27 cellular contexts compared by ENCODE assay signal in genomic region chr16:86330906-86331305, GRCh38.
"Had no signal": no experiment of that assay in that cellular context is flagged by ENCODE, and none has a peak within 500 bp of the region (broad histone marks: within the 10 kb centered on the region; RNA-seq: fewer than 3 reads in every experiment).

No MANE protein-coding gene starts in this region.

- H3K27ac ChIP-seq: pancreas, psoas muscle, skin epidermis, stomach, thoracic aorta, thyroid gland, tibial nerve, upper lobe of left lung, vagina had no signal

- H3K4me1 ChIP-seq: pancreas, psoas muscle, stomach, thyroid gland, tibial nerve, upper lobe of left lung, vagina had no signal

- ATAC-seq: naive thymus-derived CD4-positive, alpha-beta T cell; natural killer cell treated with Interleukin-12 subunit alpha and Interleukin-12 subunit beta and Interleukin-15 and Interleukin-18, amount 100 ng/mL, for 72 hours; pancreas; psoas muscle; right cardiac atrium; sciatic nerve; stimulated activated effector memory CD8-positive, alpha-beta T cell treated with anti-CD3 and anti-CD28 coated beads, Interleukin-12 subunit alpha, Interleukin-12 subunit beta, amount 100 ng/mL, for 72 hours; stimulated activated naive B cell treated with anti-CD40 and anti-IgM and Interleukin-4, amounts not matched to agents 10 μg/mL and 1 μg/mL and 100 μg/mL, for 72 hours had no signal

- H3K4me2 ChIP-seq: smooth muscle cell had no signal

- H3K27me3 ChIP-seq: pancreas, thyroid gland, upper lobe of left lung, vagina had no signal

- DNase-seq: naive thymus-derived CD4-positive, alpha-beta T cell; nephron progenitor cell; occipital lobe; pancreas; psoas muscle; right cardiac atrium; stimulated activated CD4-positive, alpha-beta T cell treated with anti-CD3 and anti-CD28 coated beads, Interleukin-15, amount 100 ng/mL, for 24 hours; stimulated activated CD4-positive, alpha-beta T cell treated with anti-CD3 and anti-CD28 coated beads, Interleukin-2, amount 100 ng/mL, for 24 hours; stimulated activated CD4-positive, alpha-beta T cell treated with anti-CD3 and anti-CD28 coated beads, Interleukin-2, amount 100 ng/mL, for 48 hours; stimulated activated CD4-positive, alpha-beta T cell treated with anti-CD3 and anti-CD28 coated beads, Interleukin-4, amount 100 ng/mL, for 24 hours; stimulated activated naive B cell treated with anti-CD40 and anti-IgM and Interleukin-4, amounts not matched to agents 10 μg/mL and 1 μg/mL and 100 μg/mL, for 72 hours; stimulated activated naive CD4-positive, alpha-beta T cell treated with Interleukin-2 at 50 U/mL for 16 hours; stomach; thyroid gland; trophoblast cell; upper lobe of left lung had no signal

- H3K4me3 Mint-ChIP-seq: naive thymus-derived CD4-positive, alpha-beta T cell; natural killer cell treated with Interleukin-12 subunit alpha and Interleukin-12 subunit beta and Interleukin-15 and Interleukin-18, amount 100 ng/mL, for 72 hours; nephron progenitor cell; neural crest cell; stimulated activated effector memory CD8-positive, alpha-beta T cell treated with anti-CD3 and anti-CD28 coated beads, Interleukin-12 subunit alpha, Interleukin-12 subunit beta, amount 100 ng/mL, for 72 hours; stimulated activated naive B cell treated with anti-CD40 and anti-IgM and Interleukin-4, amounts not matched to agents 10 μg/mL and 1 μg/mL and 100 μg/mL, for 72 hours; stimulated activated naive CD8-positive, alpha-beta T cell treated with anti-CD3 and anti-CD28 coated beads, Interleukin-15, Interleukin-2, amounts not matched to agents 100 ng/mL and 50 ng/mL, for 24 hours had no signal

- H3K9me3 ChIP-seq: pancreas, psoas muscle, stomach, thoracic aorta, thyroid gland, tibial nerve, upper lobe of left lung, vagina had no signal

- H3K4me3 ChIP-seq: pancreas, psoas muscle, skin epidermis, smooth muscle cell, stomach, thoracic aorta, thyroid gland, tibial nerve, upper lobe of left lung, vagina had no signal

- H3K36me3 ChIP-seq: pancreas, stomach, thoracic aorta, thyroid gland, tibial nerve, upper lobe of left lung, vagina had no signal

- H3K36me3 Mint-ChIP-seq: naive thymus-derived CD4-positive, alpha-beta T cell; natural killer cell treated with Interleukin-12 subunit alpha and Interleukin-12 subunit beta and Interleukin-15 and Interleukin-18, amount 100 ng/mL, for 72 hours; stimulated activated effector memory CD8-positive, alpha-beta T cell treated with anti-CD3 and anti-CD28 coated beads, Interleukin-12 subunit alpha, Interleukin-12 subunit beta, amount 100 ng/mL, for 72 hours; stimulated activated naive B cell treated with anti-CD40 and anti-IgM and Interleukin-4, amounts not matched to agents 10 μg/mL and 1 μg/mL and 100 μg/mL, for 72 hours had no signal

- H3K4me1 Mint-ChIP-seq: naive thymus-derived CD4-positive, alpha-beta T cell; stimulated activated effector memory CD8-positive, alpha-beta T cell treated with anti-CD3 and anti-CD28 coated beads, Interleukin-12 subunit alpha, Interleukin-12 subunit beta, amount 100 ng/mL, for 72 hours; stimulated activated naive B cell treated with anti-CD40 and anti-IgM and Interleukin-4, amounts not matched to agents 10 μg/mL and 1 μg/mL and 100 μg/mL, for 72 hours had no signal

- H3K27ac Mint-ChIP-seq: naive thymus-derived CD4-positive, alpha-beta T cell; natural killer cell treated with Interleukin-12 subunit alpha and Interleukin-12 subunit beta and Interleukin-15 and Interleukin-18, amount 100 ng/mL, for 72 hours; nephron progenitor cell; progenitor cell of endocrine pancreas; stimulated activated effector memory CD8-positive, alpha-beta T cell treated with anti-CD3 and anti-CD28 coated beads, Interleukin-12 subunit alpha, Interleukin-12 subunit beta, amount 100 ng/mL, for 72 hours; stimulated activated naive B cell treated with anti-CD40 and anti-IgM and Interleukin-4, amounts not matched to agents 10 μg/mL and 1 μg/mL and 100 μg/mL, for 72 hours; stimulated activated naive CD8-positive, alpha-beta T cell treated with anti-CD3 and anti-CD28 coated beads, Interleukin-15, Interleukin-2, amounts not matched to agents 100 ng/mL and 50 ng/mL, for 24 hours had no signal

- H3K9me3 Mint-ChIP-seq: natural killer cell treated with Interleukin-12 subunit alpha and Interleukin-12 subunit beta and Interleukin-15 and Interleukin-18, amount 100 ng/mL, for 72 hours; stimulated activated effector memory CD8-positive, alpha-beta T cell treated with anti-CD3 and anti-CD28 coated beads, Interleukin-12 subunit alpha, Interleukin-12 subunit beta, amount 100 ng/mL, for 72 hours; stimulated activated naive CD8-positive, alpha-beta T cell treated with anti-CD3 and anti-CD28 coated beads, Interleukin-15, Interleukin-2, amounts not matched to agents 100 ng/mL and 50 ng/mL, for 24 hours had no signal
